ENCODE assay signal across 1 cellular context in genomic region chr3:129211345-129211744, GRCh38.
TF ChIP-seq lines count a peak whose summit lies in the region.

No MANE protein-coding gene starts in this region.

TF ChIP-seq in endothelial cell of umbilical vein, 7 proteins besides CTCF, POLR2A, EP300 and RAD21:
- no peak for TF ChIP-seq POLR2AphosphoS5 (IDR thresholded peaks at IDR 0.05; ENCODE audit: insufficient read depth, low read depth, low read length)
- no peak for TF ChIP-seq EZH2 (IDR thresholded peaks at IDR 0.05; ENCODE audit: borderline replicate concordance, low read depth, low read length, severe bottlenecking)
- no peak for TF ChIP-seq FOS (IDR thresholded peaks at IDR 0.05; ENCODE audit: borderline replicate concordance, insufficient read depth, low read length)
- no peak for TF ChIP-seq MAX (IDR thresholded peaks at IDR 0.05; ENCODE audit: insufficient read depth, insufficient read length)
- TF ChIP-seq JUN (IDR thresholded peaks at IDR 0.05; ENCODE audit: borderline replicate concordance, insufficient read depth, insufficient read length, low read depth), result no peak
- no peak for TF ChIP-seq GATA2 (IDR thresholded peaks at IDR 0.05; ENCODE audit: insufficient read depth, insufficient read length, low read depth, low read length)
- TF ChIP-seq MYC (IDR thresholded peaks at IDR 0.05; ENCODE audit: low read depth, low read length), result no peak
